Comparison of ENCODE assay signal across 27 cellular contexts in the genomic region with DNA sequence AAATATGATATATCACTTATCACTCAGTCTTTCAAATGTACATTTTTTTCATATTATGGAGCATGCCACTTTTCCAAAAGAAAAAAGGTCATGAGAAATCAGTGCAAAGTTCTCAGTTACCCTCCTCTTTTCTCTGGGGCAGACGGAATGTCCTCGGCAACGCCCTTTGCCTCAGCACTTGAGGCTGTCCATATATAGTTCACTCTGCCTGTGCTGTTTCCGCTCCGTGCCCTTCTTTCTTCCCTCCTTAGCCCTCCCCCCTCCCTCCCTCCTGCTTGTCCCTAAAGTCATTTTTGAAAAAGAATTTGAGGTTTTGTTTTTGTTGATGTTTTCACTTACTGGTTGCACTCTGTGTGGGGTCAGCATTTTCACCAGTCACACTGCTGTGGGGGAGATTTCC. TPM values are rescaled to one million over a fixed set of nuclear protein-coding genes. Genes with fewer than 3 reads are reported as not detected.
"Had no signal": no experiment of that assay in that cellular context is flagged by ENCODE, and none has a peak within 500 bp of the region (broad histone marks: within the 10 kb centered on the region; RNA-seq: fewer than 3 reads in every experiment).

No MANE protein-coding gene starts in this region.

- H3K27ac ChIP-seq: esophagus muscularis mucosa, foreskin keratinocyte, heart left ventricle, left lung, skin epidermis, testis, transverse colon, WERI-Rb-1 had no signal

- H3K9me3 Mint-ChIP-seq: activated T-cell treated with anti-CD3 and anti-CD28 coated beads, Interleukin-2, amount 50 U/mL, for 24 hours; activated T-helper 17 cell treated with anti-CD3 and anti-CD28 coated beads, Interleukin-2, amount 50 U/mL, for 72 hours; dendritic cell treated with granulocyte-macrophage colony-stimulating factor and Interleukin-4, amounts not matched to agents 40 ng/mL and 50 ng/mL, for 4 days; natural killer cell had no signal

- DNase-seq: activated CD4-positive, alpha-beta memory T cell treated with anti-CD3 and anti-CD28 coated beads for 36 hours; activated CD4-positive, alpha-beta T cell treated with anti-CD3 and anti-CD28 coated beads, Interleukin-2, amount 10 ng/mL, durations not matched to agents 24 days and 14 days; activated CD4-positive, CD25-positive, alpha-beta regulatory T cell treated with anti-CD3 and anti-CD28 coated beads, Interleukin-2, amount 50 U/mL, for 72 hours; activated CD8-positive, alpha-beta memory T cell treated with anti-CD3 and anti-CD28 coated beads, Interleukin-2, amount 50 U/mL, for 48 hours; activated gamma-delta T cell treated with Interleukin-2 at 50 U/mL for 16 hours; activated naive CD4-positive, alpha-beta T cell treated with anti-CD3 and anti-CD28 coated beads, Interleukin-2, amount 50 U/mL, for 16 hours; activated T-cell treated with anti-CD3 and anti-CD28 coated beads, Interleukin-2, amount 50 U/mL, for 24 hours; amniotic stem cell; caudate nucleus; foreskin keratinocyte; heart left ventricle; mesendoderm; natural killer cell; stimulated activated CD4-positive, alpha-beta T cell treated with anti-CD3 and anti-CD28 coated beads, Interleukin-12 subunit alpha, Interleukin-12 subunit beta, amount 100 ng/mL, for 4 hours; stimulated activated CD4-positive, alpha-beta T cell treated with anti-CD3 and anti-CD28 coated beads, Interleukin-4, amount 100 ng/mL, for 1 hour; stimulated activated naive CD8-positive, alpha-beta T cell treated with anti-CD3 and anti-CD28 coated beads, Interleukin-15, Interleukin-2, amounts not matched to agents 100 U/mL and 50 U/mL, for 24 hours; T1000; testis; transverse colon; WERI-Rb-1 had no signal

- H3K27ac Mint-ChIP-seq: activated CD4-positive, alpha-beta memory T cell treated with anti-CD3 and anti-CD28 coated beads for 36 hours; activated CD4-positive, alpha-beta T cell treated with anti-CD3 and anti-CD28 coated beads, Interleukin-2, amount 10 ng/mL, durations not matched to agents 24 days and 14 days; activated T-cell treated with anti-CD3 and anti-CD28 coated beads, Interleukin-2, amount 50 U/mL, for 24 hours; activated T-helper 17 cell treated with anti-CD3 and anti-CD28 coated beads, Interleukin-2, amount 50 U/mL, for 72 hours; dendritic cell treated with granulocyte-macrophage colony-stimulating factor and Interleukin-4, amounts not matched to agents 40 ng/mL and 50 ng/mL, for 4 days; natural killer cell; progenitor cell of endocrine pancreas had no signal

- H3K4me3 Mint-ChIP-seq: activated CD4-positive, alpha-beta memory T cell treated with anti-CD3 and anti-CD28 coated beads for 36 hours; activated CD4-positive, alpha-beta T cell treated with anti-CD3 and anti-CD28 coated beads, Interleukin-2, amount 10 ng/mL, durations not matched to agents 24 days and 14 days; activated T-cell treated with anti-CD3 and anti-CD28 coated beads, Interleukin-2, amount 50 U/mL, for 24 hours; activated T-helper 17 cell treated with anti-CD3 and anti-CD28 coated beads, Interleukin-2, amount 50 U/mL, for 72 hours; dendritic cell treated with granulocyte-macrophage colony-stimulating factor and Interleukin-4, amounts not matched to agents 40 ng/mL and 50 ng/mL, for 4 days; natural killer cell had no signal

- H3K27me3 ChIP-seq: testis had no signal

- H3K4me1 Mint-ChIP-seq: activated T-helper 17 cell treated with anti-CD3 and anti-CD28 coated beads, Interleukin-2, amount 50 U/mL, for 72 hours had no signal

- H3K4me3 ChIP-seq: heart left ventricle, left lung, lung, skin epidermis, testis, transverse colon had no signal

- H3K36me3 ChIP-seq: esophagus muscularis mucosa, heart left ventricle, left lung, transverse colon, WERI-Rb-1 had no signal

- H3K9me3 ChIP-seq: esophagus muscularis mucosa, heart left ventricle, left lung, testis, transverse colon had no signal

RNA-seq across cellular contexts. Expression of a gene that starts 5.4 kb away (rescaled TPM):
- polyA plus RNA-seq: foreskin keratinocyte, heart left ventricle, lung had no signal
